In the genomic region with DNA sequence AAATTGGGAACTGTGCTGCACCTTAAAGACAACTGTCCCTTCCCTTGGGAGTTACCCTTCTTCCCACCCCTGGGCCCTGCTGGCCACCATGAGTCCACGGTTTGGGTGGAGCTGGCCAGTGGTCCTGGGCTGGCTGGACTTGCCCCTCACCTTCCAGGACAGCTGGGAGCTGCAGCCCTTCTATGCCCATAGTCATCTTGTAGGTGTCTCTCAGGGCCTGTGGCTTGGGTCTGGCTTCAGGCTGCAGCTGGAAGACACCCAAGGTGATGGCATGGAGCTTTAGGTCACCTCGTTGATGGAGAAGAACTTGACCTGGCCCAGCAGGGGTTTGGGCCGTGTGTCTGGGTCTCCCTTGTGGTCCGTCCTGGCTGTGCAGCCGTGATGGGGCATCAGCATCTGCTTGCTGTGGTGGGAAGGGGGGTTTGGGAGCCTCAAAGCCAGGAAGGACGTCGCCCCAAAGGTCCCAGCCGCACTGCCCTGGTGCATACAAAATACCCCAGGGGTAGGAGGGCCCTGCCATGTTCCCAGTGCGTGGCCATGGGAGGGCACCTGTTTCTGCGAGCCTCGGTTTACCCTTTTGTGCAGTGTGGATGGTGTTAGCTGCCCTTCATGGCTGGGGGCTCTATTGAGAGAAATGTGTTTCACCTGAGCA, we compare ENCODE assay signal across 16 cellular contexts. TPM values are rescaled to one million over a fixed set of nuclear protein-coding genes. Genes with fewer than 3 reads are reported as not detected.
DNase-seq lines count a peak whose midpoint lies in the region; ATAC-seq and TF ChIP-seq lines count a peak whose summit lies in the region.
"Had no signal": no experiment of that assay in that cellular context is flagged by ENCODE, and none has a peak within 500 bp of the region (broad histone marks: within the 10 kb centered on the region; RNA-seq: fewer than 3 reads in every experiment).

No MANE protein-coding gene starts in this region.

- ATAC-seq in mucosa of descending colon (no peak), HG03469 (IDR thresholded peaks at IDR 0.05; ENCODE audit: unreplicated experiment) (no peak), GM21447 (IDR thresholded peaks at IDR 0.05; ENCODE audit: unreplicated experiment) (no peak)

- TF ChIP-seq POLR2A in esophagus muscularis mucosa (IDR thresholded peaks at IDR 0.05; ENCODE audit: low read depth) (no peak), stomach (IDR thresholded peaks at IDR 0.05) (no peak)

- no peak for TF ChIP-seq EP300 in esophagus muscularis mucosa (IDR thresholded peaks at IDR 0.05)
- TF ChIP-seq EP300 in stomach (IDR thresholded peaks at IDR 0.05) = no peak

- H3K27ac ChIP-seq in esophagus muscularis mucosa (replicated peaks in 1 of 4) (peak overlapping the region; percentile 51 to 92 (median 60)), stomach (peak overlapping the region in 3 of 5 donors; percentile 2 to 42 (median 25))
- H3K27ac ChIP-seq: 22Rv1; BLaER1 treated with 17β-estradiol and CSF1 and Interleukin-3, amounts not matched to agents 10 nM and 100 nM had no signal

- 85% methylated on average over 4 of the region's 11 CpGs for WGBS in esophagus muscularis mucosa
- WGBS in stomach, 5 donors = 54 to 80% (median 71%) methylated on average over 3 to 11 of the region's 11 CpGs

- intact Hi-C loops in esophagus muscularis mucosa (cut with DNase I) = no loop called here
- intact Hi-C loops in mucosa of descending colon (cut with DNase I, micrococcal nuclease) = no loop called here
- intact Hi-C loops in stomach (cut with DNase I; ENCODE audit: low total_unique reads) = no loop called here

- H3K27me3 ChIP-seq in esophagus muscularis mucosa = no peaks in the 10 kb centered on the region
- no peaks in the 10 kb centered on the region for H3K27me3 ChIP-seq in stomach
- H3K27me3 ChIP-seq: BLaER1 treated with 17β-estradiol and CSF1 and Interleukin-3, amounts not matched to agents 10 nM and 100 nM had no signal

- no peak for TF ChIP-seq CTCF in esophagus muscularis mucosa (IDR thresholded peaks at IDR 0.05)
- TF ChIP-seq CTCF in mucosa of descending colon (IDR thresholded peaks at IDR 0.05) = no peak
- TF ChIP-seq CTCF in stomach (IDR thresholded peaks at IDR 0.05) = no peak

- no peaks in the 10 kb centered on the region for H3K36me3 ChIP-seq in esophagus muscularis mucosa
- no peaks in the 10 kb centered on the region for H3K36me3 ChIP-seq in mucosa of descending colon (ENCODE audit: low read depth)
- H3K36me3 ChIP-seq in stomach = no peaks in the 10 kb centered on the region
- H3K36me3 ChIP-seq: BLaER1 treated with 17β-estradiol and CSF1 and Interleukin-3, amounts not matched to agents 10 nM and 100 nM had no signal

- H3K4me3 ChIP-seq in esophagus muscularis mucosa (no peak overlapping the region), mucosa of descending colon (no peak overlapping the region), stomach (no peak overlapping the region)
- H3K4me3 ChIP-seq: BLaER1 treated with 17β-estradiol and CSF1 and Interleukin-3, amounts not matched to agents 10 nM and 100 nM had no signal

- H3K9me3 ChIP-seq in esophagus muscularis mucosa (no peaks in the 10 kb centered on the region), mucosa of descending colon (no peaks in the 10 kb centered on the region), stomach (no peaks in the 10 kb centered on the region)

- DNase-seq in NCI-H146 (lab: John Stamatoyannopoulos, UW) (peak; percentile 18), NCI-H146 treated with DMSO at 0.1 percent for 48 hours (lab: John Stamatoyannopoulos, UW; ENCODE audit: unreplicated experiment) (no peak), esophagus muscularis mucosa (ENCODE audit: extremely low spot score) (no peak), mucosa of descending colon (peak; percentile 17 to 49 (median 48)), stomach (no peak), NCI-H774 (lab: John Stamatoyannopoulos, UW) (no peak)
- DNase-seq: EL; H9; Karpas-422; NK-92 treated with Interleukin-12 subunit alpha and Interleukin-12 subunit beta, amount 100 ng/mL, for 24 hours; OCI-M1; RPMI8226 had no signal

- H3K4me1 ChIP-seq in esophagus muscularis mucosa (peaks cover 60 to 99% (median 78%) of the 10 kb centered on the region in 4 donors), mucosa of descending colon (ENCODE audit: low read depth) (peaks cover 46% of the 10 kb centered on the region), stomach (peaks cover 27 to 59% (median 44%) of the 10 kb centered on the region in 4 donors)

RNA-seq across cellular contexts. Expression of a gene that starts 8.9 kb away (rescaled TPM):
- total RNA-seq in esophagus muscularis mucosa (10 to 100 TPM; 18.6 to 89.9 (median 40.8) TPM), mucosa of descending colon (100 to 1,000 TPM; 175 to 276 (median 201) TPM), stomach (100 to 1,000 TPM in 2 of 5 donors, 10 to 100 TPM in 2, 1 to 10 TPM in 1; 1.2 to 700 (median 33.5) TPM)
- polyA plus RNA-seq in stomach = 10 to 100 TPM in 1 of 3 donors, 1 to 10 TPM in 2; 2.9 to 13.8 (median 8.8) TPM

RNA-seq across cellular contexts. Expression of a gene that starts 58.8 kb away (rescaled TPM):
- total RNA-seq in esophagus muscularis mucosa = 10 to 100 TPM; 69.3 to 90.6 (median 72.7) TPM
- 10 to 100 TPM; 19.5 to 68.9 (median 23.2) TPM for total RNA-seq in mucosa of descending colon
- 100 to 1,000 TPM in 2 of 5 donors, 10 to 100 TPM in 2, 1 to 10 TPM in 1; 9.3 to 153 (median 30.0) TPM for total RNA-seq in stomach
- 10 to 100 TPM; 34.2 to 63.3 (median 35.0) TPM for polyA plus RNA-seq in stomach

Comparison
In these comparisons a context has a peak if more than half of its experiments do, and no peak if none do; other contexts are left out.
1. DNase-seq: peak in NCI-H146 (single experiment) and mucosa of descending colon (3 of 3); none in NCI-H146 treated with DMSO at 0.1 percent for 48 hours (single experiment), esophagus muscularis mucosa (single experiment), stomach (single experiment) and NCI-H774 (single experiment).